Comparison of ENCODE assay signal across 9 cellular contexts in genomic region chr4:38195911-38196310, GRCh38.
"Had no signal": no experiment of that assay in that cellular context is flagged by ENCODE, and none has a peak within 500 bp of the region (broad histone marks: within the 10 kb centered on the region; RNA-seq: fewer than 3 reads in every experiment).

No MANE protein-coding gene starts in this region.

- H3K4me3 ChIP-seq: GM23248, HAP-1, K562 had no signal

- H3K27ac Mint-ChIP-seq: HFFc6 had no signal

- H3K27ac ChIP-seq: GM23248 had no signal

- ATAC-seq: HCT116, K562 had no signal

- H3K4me1 ChIP-seq: HAP-1 had no signal

- H3K36me3 ChIP-seq: HAP-1 had no signal

- H3K9me3 ChIP-seq: HAP-1 had no signal

- H3K4me3 Mint-ChIP-seq: HFFc6 had no signal

- FAIRE-seq: HTR-8/SVneo, K562 had no signal

- DNase-seq: GM23248, GOT3, H7, HFFc6, IMR-90 had no signal
